In the genomic region with DNA sequence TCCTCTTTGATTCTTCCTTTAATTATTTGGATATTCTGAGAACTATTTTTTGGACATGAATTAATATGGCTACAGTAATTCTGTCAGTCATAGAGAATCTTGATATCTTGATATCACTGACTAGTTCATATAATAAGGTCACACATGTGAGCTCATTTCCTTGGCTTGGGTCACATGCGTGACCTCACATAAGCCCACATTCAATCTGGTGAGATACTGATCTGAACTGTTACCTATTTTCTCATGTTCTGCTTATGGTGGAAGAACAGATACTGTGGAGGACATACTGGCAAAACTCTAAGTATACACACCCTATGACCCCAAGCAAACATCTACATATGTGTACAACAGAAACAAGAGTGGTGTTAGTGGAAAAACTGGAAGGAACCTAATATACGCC, we compare ENCODE assay signal across 31 cellular contexts.
"Had no signal": no experiment of that assay in that cellular context is flagged by ENCODE, and none has a peak within 500 bp of the region (broad histone marks: within the 10 kb centered on the region; RNA-seq: fewer than 3 reads in every experiment).

No MANE protein-coding gene starts in this region.

- H3K9me3 ChIP-seq: adrenal gland, ascending aorta, right atrium auricular region, upper lobe of right lung had no signal

- H3K27ac ChIP-seq: adrenal gland, ascending aorta, cardiac muscle cell, coronary artery, neural progenitor cell, right atrium auricular region, upper lobe of right lung, WERI-Rb-1 had no signal

- H3K4me2 ChIP-seq: neural progenitor cell had no signal

- FAIRE-seq: kidney had no signal

- H3K4me3 Mint-ChIP-seq: activated naive CD4-positive, alpha-beta T cell treated with anti-CD3 and anti-CD28 coated beads, Interleukin-2, amount 50 U/mL, for 24 hours; activated T-cell treated with anti-CD3 and anti-CD28 coated beads, Interleukin-2, amount 50 U/mL, for 24 hours; brain; neural progenitor cell; T-cell had no signal

- H3K27me3 Mint-ChIP-seq: activated naive CD4-positive, alpha-beta T cell treated with anti-CD3 and anti-CD28 coated beads, Interleukin-2, amount 50 U/mL, for 24 hours; activated T-cell treated with anti-CD3 and anti-CD28 coated beads, Interleukin-2, amount 50 U/mL, for 24 hours; brain; naive thymus-derived CD8-positive, alpha-beta T cell; T-cell had no signal

- H3K27ac Mint-ChIP-seq: activated naive CD4-positive, alpha-beta T cell treated with anti-CD3 and anti-CD28 coated beads, Interleukin-2, amount 50 U/mL, for 24 hours; activated T-cell treated with anti-CD3 and anti-CD28 coated beads, Interleukin-2, amount 50 U/mL, for 24 hours; brain; neural progenitor cell; T-cell had no signal

- H3K9ac ChIP-seq: neural progenitor cell had no signal

- H3K4me3 ChIP-seq: adrenal gland, ascending aorta, cardiac muscle cell, coronary artery, neural progenitor cell, right atrium auricular region, upper lobe of right lung had no signal

- H3K4me1 ChIP-seq: ascending aorta, right atrium auricular region, upper lobe of right lung had no signal

- H3K27me3 ChIP-seq: adrenal gland, ascending aorta, cardiac muscle cell, neural progenitor cell, right atrium auricular region, upper lobe of right lung had no signal

- H2AFZ ChIP-seq: neural progenitor cell had no signal

- DNase-seq: activated CD4-positive, alpha-beta T cell treated with anti-CD3 and anti-CD28 coated beads for 48 hours; activated CD4-positive, alpha-beta T cell treated with anti-CD3 and anti-CD28 coated beads, Interleukin-2, amount 50 U/mL, for 48 hours; activated CD8-positive, alpha-beta memory T cell treated with anti-CD3 and anti-CD28 coated beads for 24 hours; activated CD8-positive, alpha-beta memory T cell treated with anti-CD3 and anti-CD28 coated beads, Interleukin-2, amount 50 U/mL, for 4 hours; activated gamma-delta T cell treated with Interleukin-2 at 50 U/mL for 16 hours; activated T-cell treated with anti-CD3 and anti-CD28 coated beads, Interleukin-2, amount 50 U/mL, for 24 hours; adrenal gland; cerebellar nuclear complex; foreskin fibroblast; head of caudate nucleus; hippocampal formation; kidney; left colon; mesenchymal stem cell; naive thymus-derived CD8-positive, alpha-beta T cell; stimulated activated CD4-positive, alpha-beta T cell treated with anti-CD3 and anti-CD28 coated beads, Interleukin-15, amount 100 ng/mL, for 24 hours; stimulated activated CD4-positive, alpha-beta T cell treated with anti-CD3 and anti-CD28 coated beads, Interleukin-2, amount 100 ng/mL, for 24 hours; stimulated activated naive CD4-positive, alpha-beta T cell treated with Interleukin-2 at 50 U/mL for 16 hours; T-cell; T1000; upper lobe of right lung had no signal

- H3K9me3 Mint-ChIP-seq: activated naive CD4-positive, alpha-beta T cell treated with anti-CD3 and anti-CD28 coated beads, Interleukin-2, amount 50 U/mL, for 24 hours; activated T-cell treated with anti-CD3 and anti-CD28 coated beads, Interleukin-2, amount 50 U/mL, for 24 hours; brain; naive thymus-derived CD8-positive, alpha-beta T cell; neural progenitor cell; T-cell had no signal

- ATAC-seq: activated CD4-positive, CD25-positive, alpha-beta regulatory T cell treated with anti-CD3 and anti-CD28 coated beads, Interleukin-2, amount 50 U/mL, for 24 hours; esophagus mucosa; left colon; naive thymus-derived CD8-positive, alpha-beta T cell; T-cell; upper lobe of right lung had no signal
